Comparison of ENCODE assay signal across 17 cellular contexts in the genomic region with DNA sequence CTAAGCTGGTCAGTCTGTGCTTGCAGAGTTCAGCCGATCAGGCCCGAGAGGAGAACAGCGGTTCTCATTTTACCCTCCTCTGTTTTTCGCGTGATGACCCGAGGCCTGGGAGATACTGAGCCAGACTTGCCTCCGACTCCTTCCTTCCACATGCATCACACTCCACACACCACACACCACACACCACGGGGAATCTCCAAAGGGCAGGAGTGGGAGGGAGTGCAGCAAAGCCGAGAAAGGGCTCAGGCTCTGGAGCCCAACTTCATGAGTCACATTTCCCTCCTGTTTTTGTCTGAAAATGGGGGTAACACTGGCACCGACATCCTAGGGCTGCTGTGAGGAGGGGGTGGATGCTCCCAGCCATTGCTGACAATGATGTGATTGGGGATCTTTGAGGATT. TPM values are rescaled to one million over a fixed set of nuclear protein-coding genes. Genes with fewer than 3 reads are reported as not detected.
DNase-seq lines count a peak whose midpoint lies in the region; ATAC-seq and TF ChIP-seq lines count a peak whose summit lies in the region.
"Had no signal": no experiment of that assay in that cellular context is flagged by ENCODE, and none has a peak within 500 bp of the region (broad histone marks: within the 10 kb centered on the region; RNA-seq: fewer than 3 reads in every experiment).

No MANE protein-coding gene starts in this region.

- H3K27me3 Mint-ChIP-seq in activated CD4-positive, alpha-beta T cell treated with anti-CD3 and anti-CD28 coated beads, Interleukin-2, amount 10 ng/mL, durations not matched to agents 24 days and 14 days: no peaks in the 10 kb centered on the region
- H3K27me3 Mint-ChIP-seq in activated T-cell treated with anti-CD3 and anti-CD28 coated beads, Interleukin-2, amount 50 U/mL, for 4 hours (ENCODE audit: low read depth): no peaks in the 10 kb centered on the region
- H3K27me3 Mint-ChIP-seq in nephron progenitor cell (ENCODE audit: low read depth, poor library complexity): peaks cover 16% of the 10 kb centered on the region

- DNase-seq in activated CD4-positive, alpha-beta T cell treated with anti-CD3 and anti-CD28 coated beads, Interleukin-2, amount 10 ng/mL, durations not matched to agents 24 days and 14 days: no peak
- DNase-seq in activated CD4-positive, alpha-beta T cell treated with anti-CD3 and anti-CD28 coated beads for 4 hours: no peak
- DNase-seq in EH (ENCODE audit: low read depth): peak; percentile 1
- DNase-seq in activated T-cell treated with anti-CD3 and anti-CD28 coated beads, Interleukin-2, amount 50 U/mL, for 4 hours: no peak
- no peak for DNase-seq in nephron progenitor cell
- DNase-seq in cerebellar nuclear complex (lab: John Stamatoyannopoulos, UW): no peak
- no peak for DNase-seq in aorta
- DNase-seq in HK-2 (ENCODE audit: unreplicated experiment): no peak
- DNase-seq: Caco-2, NCI-H1417, pancreas, Right ventricle myocardium superior had no signal

- H3K4me3 ChIP-seq in aorta (ENCODE audit: low read length in 2 of 2): no peak overlapping the region
- H3K4me3 ChIP-seq: hepatocyte, pancreas, skin epidermis, thoracic aorta had no signal

- H3K36me3 Mint-ChIP-seq in activated CD4-positive, alpha-beta T cell treated with anti-CD3 and anti-CD28 coated beads, Interleukin-2, amount 10 ng/mL, durations not matched to agents 24 days and 14 days (ENCODE audit: low read depth): no peaks in the 10 kb centered on the region
- no peaks in the 10 kb centered on the region for H3K36me3 Mint-ChIP-seq in activated T-cell treated with anti-CD3 and anti-CD28 coated beads, Interleukin-2, amount 50 U/mL, for 4 hours (ENCODE audit: insufficient read depth)
- no peaks in the 10 kb centered on the region for H3K36me3 Mint-ChIP-seq in nephron progenitor cell (ENCODE audit: low read depth)

- H3K9me3 ChIP-seq in aorta (ENCODE audit: control insufficient read depth, low read length): no peaks in the 10 kb centered on the region
- H3K9me3 ChIP-seq: Caco-2, pancreas, thoracic aorta had no signal

- intact Hi-C loops in activated CD4-positive, alpha-beta T cell treated with anti-CD3 and anti-CD28 coated beads, Interleukin-2, amount 10 ng/mL, durations not matched to agents 24 days and 14 days (cut with micrococcal nuclease): no loop called here
- intact Hi-C loops in aorta (cut with DNase I): no loop called here

- no peaks in the 10 kb centered on the region for H3K36me3 ChIP-seq in aorta (ENCODE audit: control insufficient read depth in 1 of 2, insufficient read depth in 2 of 2, low read length in 1 of 2)
- H3K36me3 ChIP-seq: pancreas, thoracic aorta had no signal

- ATAC-seq in activated T-cell treated with anti-CD3 and anti-CD28 coated beads, Interleukin-2, amount 50 U/mL, for 4 hours: peak; percentile 79 to 86
- ATAC-seq in aorta (ENCODE audit: low FRiP score): no peak
- ATAC-seq: pancreas had no signal

- peak overlapping the region; percentile 94 for H3K27ac Mint-ChIP-seq in activated CD4-positive, alpha-beta T cell treated with anti-CD3 and anti-CD28 coated beads, Interleukin-2, amount 10 ng/mL, durations not matched to agents 24 days and 14 days
- H3K27ac Mint-ChIP-seq in nephron progenitor cell: peak overlapping the region; percentile 48

- no peaks in the 10 kb centered on the region for H3K4me1 ChIP-seq in aorta (ENCODE audit: control insufficient read depth in 1 of 2, insufficient read depth in 2 of 2, low read length in 2 of 2)
- H3K4me1 ChIP-seq: Caco-2, pancreas had no signal

- H3K27me3 ChIP-seq in aorta (ENCODE audit: control insufficient read depth in 1 of 2, insufficient read depth in 2 of 2, low read length in 1 of 2): no peaks in the 10 kb centered on the region
- H3K27me3 ChIP-seq: hepatocyte had no signal

- H3K9me3 Mint-ChIP-seq in activated CD4-positive, alpha-beta T cell treated with anti-CD3 and anti-CD28 coated beads, Interleukin-2, amount 10 ng/mL, durations not matched to agents 24 days and 14 days: no peaks in the 10 kb centered on the region
- H3K9me3 Mint-ChIP-seq in activated T-cell treated with anti-CD3 and anti-CD28 coated beads, Interleukin-2, amount 50 U/mL, for 4 hours: no peaks in the 10 kb centered on the region
- H3K9me3 Mint-ChIP-seq in nephron progenitor cell: peaks cover 50% of the 10 kb centered on the region

- TF ChIP-seq CTCF in nephron progenitor cell (IDR thresholded peaks at IDR 0.05): no peak

- 79 to 80% methylated on average over 10 of the region's 10 CpGs for WGBS in aorta, 2 donors

- H3K27ac ChIP-seq in aorta (ENCODE audit: low read depth in 1 of 2, low read length in 2 of 2): no peak overlapping the region
- H3K27ac ChIP-seq: hepatocyte, KMS-11, pancreas, thoracic aorta had no signal

- H3K4me3 Mint-ChIP-seq in activated CD4-positive, alpha-beta T cell treated with anti-CD3 and anti-CD28 coated beads, Interleukin-2, amount 10 ng/mL, durations not matched to agents 24 days and 14 days: peak overlapping the region; percentile 73
- H3K4me3 Mint-ChIP-seq in activated T-cell treated with anti-CD3 and anti-CD28 coated beads, Interleukin-2, amount 50 U/mL, for 4 hours: no peak overlapping the region
- H3K4me3 Mint-ChIP-seq in nephron progenitor cell: no peak overlapping the region

- H3K4me1 Mint-ChIP-seq in activated CD4-positive, alpha-beta T cell treated with anti-CD3 and anti-CD28 coated beads, Interleukin-2, amount 10 ng/mL, durations not matched to agents 24 days and 14 days: peaks cover 23% of the 10 kb centered on the region
- peaks cover 23% of the 10 kb centered on the region for H3K4me1 Mint-ChIP-seq in activated T-cell treated with anti-CD3 and anti-CD28 coated beads, Interleukin-2, amount 50 U/mL, for 4 hours (ENCODE audit: low read depth)
- peaks cover 12% of the 10 kb centered on the region for H3K4me1 Mint-ChIP-seq in nephron progenitor cell

RNA-seq across cellular contexts. Expression of gene TKTL1, which starts 38.9 kb away (rescaled TPM):
- not detected in 2 replicates for total RNA-seq in activated CD4-positive, alpha-beta T cell treated with anti-CD3 and anti-CD28 coated beads, Interleukin-2, amount 10 ng/mL, durations not matched to agents 24 days and 14 days
- total RNA-seq in activated T-cell treated with anti-CD3 and anti-CD28 coated beads, Interleukin-2, amount 50 U/mL, for 4 hours: not detected
- under 1 TPM; 0.23 to 0.24 TPM for total RNA-seq in aorta
- polyA plus RNA-seq in aorta: not detected
- total RNA-seq: Caco-2, fibroblast of lung, hepatocyte, pancreas had no signal
- polyA plus RNA-seq: fibroblast of lung, pancreas had no signal

RNA-seq across cellular contexts. Expression of gene TEX28, which starts 39.6 kb away (rescaled TPM):
- total RNA-seq in activated CD4-positive, alpha-beta T cell treated with anti-CD3 and anti-CD28 coated beads, Interleukin-2, amount 10 ng/mL, durations not matched to agents 24 days and 14 days: not detected in 2 replicates
- not detected for total RNA-seq in activated T-cell treated with anti-CD3 and anti-CD28 coated beads, Interleukin-2, amount 50 U/mL, for 4 hours
- not detected for total RNA-seq in aorta
- polyA plus RNA-seq in aorta: not detected
- total RNA-seq: Caco-2, fibroblast of lung, hepatocyte, pancreas, Right ventricle myocardium superior, thoracic aorta had no signal
- polyA plus RNA-seq: fibroblast of lung, hepatocyte, pancreas had no signal

RNA-seq across cellular contexts. Expression of gene FLNA, which starts 39.9 kb away (rescaled TPM):
- total RNA-seq in activated CD4-positive, alpha-beta T cell treated with anti-CD3 and anti-CD28 coated beads, Interleukin-2, amount 10 ng/mL, durations not matched to agents 24 days and 14 days: 824 and 840 TPM in 2 replicates
- 100 to 1,000 TPM; 765 to 924 (median 866) TPM for total RNA-seq in activated T-cell treated with anti-CD3 and anti-CD28 coated beads, Interleukin-2, amount 50 U/mL, for 4 hours
- total RNA-seq in aorta: 1,000 to 10,000 TPM; 4,329 to 7,587 TPM
- 1,000 to 10,000 TPM in 1 of 2 donors, 100 to 1,000 TPM in 1; 515 to 7,857 TPM for polyA plus RNA-seq in aorta

RNA-seq across cellular contexts. Expression of gene EMD, which starts 44.6 kb away (rescaled TPM):
- 91.7 and 92.8 TPM in 2 replicates for total RNA-seq in activated CD4-positive, alpha-beta T cell treated with anti-CD3 and anti-CD28 coated beads, Interleukin-2, amount 10 ng/mL, durations not matched to agents 24 days and 14 days
- total RNA-seq in activated T-cell treated with anti-CD3 and anti-CD28 coated beads, Interleukin-2, amount 50 U/mL, for 4 hours: 100 to 1,000 TPM; 107 to 113 (median 111) TPM
- 10 to 100 TPM; 49.9 to 73.1 TPM for total RNA-seq in aorta
- polyA plus RNA-seq in aorta: 100 to 1,000 TPM in 1 of 2 donors, 10 to 100 TPM in 1; 97.7 to 157 TPM
